ENCODE assay signal across 10 cellular contexts in the genomic region with DNA sequence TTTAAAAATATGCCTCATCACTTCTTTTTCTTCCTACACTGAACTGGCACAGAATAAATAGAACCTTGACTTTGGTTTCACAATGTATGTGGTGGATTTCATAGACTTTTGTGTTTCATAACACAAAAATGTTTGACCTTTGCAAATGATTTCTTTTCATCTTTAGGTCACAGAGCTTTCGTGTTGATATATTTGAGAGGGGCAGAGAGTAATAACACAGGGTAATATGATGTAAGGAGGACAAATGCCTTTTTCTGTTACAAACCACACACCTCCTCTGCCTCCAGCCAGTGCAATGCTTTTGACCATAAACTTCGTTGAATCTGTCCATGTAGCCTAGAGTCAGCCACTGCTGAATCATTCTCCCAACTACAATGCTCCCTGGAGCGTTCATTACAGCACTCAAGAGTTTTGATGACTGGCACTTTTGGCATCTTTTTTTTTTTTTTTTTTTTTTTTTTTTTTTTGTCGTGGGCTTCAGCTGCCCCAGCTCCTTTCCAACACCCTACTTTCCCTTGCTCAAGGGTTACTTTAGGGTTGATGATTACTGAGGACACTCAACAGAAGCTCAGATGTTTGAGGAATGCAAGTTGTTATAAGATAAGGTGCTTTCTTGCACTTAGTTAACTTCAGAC. TPM values are rescaled to one million over a fixed set of nuclear protein-coding genes. Genes with fewer than 3 reads are reported as not detected.
DNase-seq lines count a peak whose midpoint lies in the region; ATAC-seq and TF ChIP-seq lines count a peak whose summit lies in the region.
"Had no signal": no experiment of that assay in that cellular context is flagged by ENCODE, and none has a peak within 500 bp of the region (broad histone marks: within the 10 kb centered on the region; RNA-seq: fewer than 3 reads in every experiment).

No MANE protein-coding gene starts in this region.

- H3K4me3 Mint-ChIP-seq in MCF 10A (ENCODE audit: unreplicated experiment) (peak overlapping the region; percentile 2), neural progenitor cell (no peak overlapping the region)

- H3K36me3 Mint-ChIP-seq in MCF 10A (ENCODE audit: insufficient read depth, unreplicated experiment) (no peaks in the 10 kb centered on the region), neural progenitor cell (no peaks in the 10 kb centered on the region)

- H3K9me3 Mint-ChIP-seq in MCF 10A (ENCODE audit: unreplicated experiment) (no peaks in the 10 kb centered on the region), neural progenitor cell (no peaks in the 10 kb centered on the region)

- H3K4me3 ChIP-seq in breast epithelium (no peak overlapping the region), upper lobe of right lung (no peak overlapping the region), neural progenitor cell (no peak overlapping the region)

- no TSS peak for BruUV-seq in MCF 10A (replicated peaks; lab: Mats Ljungman, UMichigan)

- ATAC-seq in SK-N-SH treated with all-trans-retinoic acid at 6 μM for 48 hours (peak; percentile 85), upper lobe of right lung (peak; percentile 82), GM21723 (IDR thresholded peaks at IDR 0.05; ENCODE audit: unreplicated experiment) (no peak), HG02798 (IDR thresholded peaks at IDR 0.05; ENCODE audit: poor library complexity, unreplicated experiment) (no peak)

- H3K27ac ChIP-seq in breast epithelium (peak overlapping the region in 1 of 2 donors; percentile 25), upper lobe of right lung (peak overlapping the region; percentile 72), neural progenitor cell (no peak overlapping the region)

- H3K27ac Mint-ChIP-seq in MCF 10A (ENCODE audit: low read depth, unreplicated experiment) (no peak overlapping the region), neural progenitor cell (no peak overlapping the region)

- no peaks in the 10 kb centered on the region for H3K9me3 ChIP-seq in breast epithelium
- H3K9me3 ChIP-seq in upper lobe of right lung = no peaks in the 10 kb centered on the region
- no peaks in the 10 kb centered on the region for H3K9me3 ChIP-seq in neural progenitor cell (ENCODE audit: low read depth)

- no peak for TF ChIP-seq CTCF in MCF 10A (IDR thresholded peaks at IDR 0.05; ENCODE audit: unreplicated experiment)
- TF ChIP-seq CTCF in breast epithelium (IDR thresholded peaks at IDR 0.05) = no peak
- no peak for TF ChIP-seq CTCF in upper lobe of right lung (IDR thresholded peaks at IDR 0.05)
- no peak for TF ChIP-seq CTCF in neural progenitor cell (IDR thresholded peaks at IDR 0.05)

- no peaks in the 10 kb centered on the region for H3K36me3 ChIP-seq in breast epithelium
- H3K36me3 ChIP-seq in upper lobe of right lung = no peaks in the 10 kb centered on the region
- no peaks in the 10 kb centered on the region for H3K36me3 ChIP-seq in neural progenitor cell

- no peak overlapping the region for H3K4me2 ChIP-seq in neural progenitor cell

- no peaks in the 10 kb centered on the region for H4K20me1 ChIP-seq in neural progenitor cell (ENCODE audit: low read depth)

- no peaks in the 10 kb centered on the region for H3K79me2 ChIP-seq in neural progenitor cell (ENCODE audit: low read depth)

- H3F3A ChIP-seq in neural progenitor cell (ENCODE audit: low read depth) = no peaks in the 10 kb centered on the region

- intact Hi-C loops in MCF 10A (cut with micrococcal nuclease) (loop anchor here (5.0 kb wide), 1 partner anchor 55 kb away; no protein-coding TSS in a partner anchor), breast epithelium (cut with DNase I; ENCODE audit: low total_unique reads) (no loop called here), upper lobe of right lung (cut with DNase I) (no loop called here)

- TF ChIP-seq POLR2A in breast epithelium (IDR thresholded peaks at IDR 0.05) = no peak

- no peak overlapping the region for H2AFZ ChIP-seq in neural progenitor cell (replicated peaks)

- peaks cover 6% of the 10 kb centered on the region for H3K4me1 Mint-ChIP-seq in MCF 10A (ENCODE audit: insufficient read depth, unreplicated experiment)
- no peaks in the 10 kb centered on the region for H3K4me1 Mint-ChIP-seq in neural progenitor cell

- POLR2A ChIA-PET in MCF 10A (lab: Yijun Ruan, JAX) = interaction anchor here (2.0 to 3.9 kb wide), 2 partner anchors 10 to 11 kb away, joined by 8 to 45 read pairs; a partner anchor contains a TSS

- DNase-seq in MCF 10A (ENCODE audit: unreplicated experiment) (peak; percentile 86), breast epithelium (ENCODE audit: low spot score in 2 of 2) (no peak), glomerular visceral epithelial cell (ENCODE audit: extremely low spot score) (peak; percentile 91), upper lobe of right lung (no peak), neural progenitor cell (ENCODE audit: low spot score) (no peak)
- DNase-seq: 8988T, nucleus accumbens had no signal

- CTCF ChIA-PET in MCF 10A (lab: Yijun Ruan, JAX) = interaction anchor here (0.8 to 0.9 kb wide), 2 partner anchors 42 to 61 kb away, joined by 3 read pairs; no protein-coding TSS in a partner anchor

- H3K4me1 ChIP-seq in breast epithelium (peaks cover 0 to 5% of the 10 kb centered on the region in 2 donors), upper lobe of right lung (peaks cover 28% of the 10 kb centered on the region), neural progenitor cell (no peaks in the 10 kb centered on the region)

- H3K27me3 Mint-ChIP-seq in MCF 10A (ENCODE audit: insufficient read depth, unreplicated experiment) (no peaks in the 10 kb centered on the region), neural progenitor cell (ENCODE audit: insufficient read depth, low read depth) (no peaks in the 10 kb centered on the region)

- H3K9ac ChIP-seq in neural progenitor cell = no peak overlapping the region

- H3K27me3 ChIP-seq in breast epithelium (no peaks in the 10 kb centered on the region), upper lobe of right lung (no peaks in the 10 kb centered on the region), neural progenitor cell (no peaks in the 10 kb centered on the region)

TF ChIP-seq in SK-N-SH treated with all-trans-retinoic acid at 6 μM for 48 hours, 23 proteins besides CTCF, POLR2A, EP300 and RAD21:
- TF ChIP-seq ZFP3 (CRISPR knock-in tag; IDR thresholded peaks at IDR 0.05) = no peak
- peak; percentile 8; the same call in 1 of the 2 replicates for TF ChIP-seq TCF4 (CRISPR knock-in tag; IDR thresholded peaks at IDR 0.05; ENCODE audit: borderline replicate concordance)

RNA-seq across cellular contexts. Expression of a gene that starts 11.4 kb away (rescaled TPM):
- total RNA-seq in MCF 10A (2022) (9.5 and 12.1 TPM in 2 replicates), breast epithelium (100 to 1,000 TPM; 177 to 469 (median 190) TPM), upper lobe of right lung (213 TPM), neural progenitor cell (ENCODE audit: low replicate concordance) (not detected in 2 replicates)

Comparison
In these comparisons a context has a peak if more than half of its experiments do, and no peak if none do; other contexts are left out.
1. DNase-seq: peak in MCF 10A (single experiment) and glomerular visceral epithelial cell (single experiment); none in breast epithelium (0 of 2), upper lobe of right lung (single experiment) and neural progenitor cell (single experiment).
2. RNA of a gene that starts 11.4 kb away (total RNA-seq): 213 TPM in upper lobe of right lung (single experiment) and 177 to 469 TPM in breast epithelium; 9.5 to 12.1 TPM in MCF 10A and not detected in neural progenitor cell; every median in the first group is over 10 times any median in the second.
3. ATAC-seq: peak in SK-N-SH treated with all-trans-retinoic acid at 6 μM for 48 hours (single experiment) and upper lobe of right lung (single experiment); none in GM21723 (single experiment) and HG02798 (single experiment).